In the genomic region with DNA sequence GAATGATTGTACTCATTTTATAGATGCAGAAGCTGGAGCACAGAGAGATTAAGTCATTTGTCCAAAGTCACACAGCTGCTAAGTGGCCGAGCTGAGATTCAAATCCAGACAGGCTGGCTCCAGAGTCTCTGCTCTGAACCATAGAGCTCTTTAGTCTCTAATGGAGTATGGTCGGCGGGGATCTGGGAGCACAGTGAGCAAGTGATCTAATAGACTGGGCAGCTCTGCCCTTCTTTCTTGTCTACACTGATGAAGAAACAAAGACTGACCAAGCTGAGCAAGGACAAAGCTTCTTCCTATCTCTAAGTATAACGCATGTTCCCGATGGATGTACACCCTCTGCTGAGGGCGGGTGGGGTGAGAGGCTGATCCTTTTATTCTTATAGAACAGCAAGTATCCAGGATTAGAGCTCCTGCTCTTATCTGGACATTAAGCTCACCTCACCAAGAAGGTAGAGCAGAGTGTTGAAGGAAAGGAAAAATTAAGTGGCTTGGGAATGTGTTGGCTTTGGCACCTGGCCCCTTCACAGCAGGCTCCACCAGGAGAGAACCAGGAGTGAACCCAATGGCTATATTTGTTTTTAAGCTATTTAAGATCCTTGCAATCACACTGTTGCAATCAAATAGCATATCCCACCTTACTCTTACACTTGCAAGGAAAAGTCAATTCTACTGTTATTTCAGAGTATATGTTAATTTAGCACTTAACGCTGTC, we compare ENCODE assay signal across 1 cellular context.
TF ChIP-seq lines count a peak whose summit lies in the region.

No MANE protein-coding gene starts in this region.

TF ChIP-seq in A549, 52 proteins besides CTCF, POLR2A, EP300 and RAD21 (continued from another document):
- TF ChIP-seq RNF2 (IDR thresholded peaks at IDR 0.05; ENCODE audit: borderline replicate concordance, low read depth): no peak
- TF ChIP-seq, protein P1, sequence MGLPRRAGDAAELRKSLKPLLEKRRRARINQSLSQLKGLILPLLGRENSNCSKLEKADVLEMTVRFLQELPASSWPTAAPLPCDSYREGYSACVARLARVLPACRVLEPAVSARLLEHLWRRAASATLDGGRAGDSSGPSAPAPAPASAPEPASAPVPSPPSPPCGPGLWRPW (IDR thresholded peaks at IDR 0.05): no peak
